ENCODE assay signal across 8 cellular contexts in genomic region chr21:34351786-34352241, GRCh38. TPM values are rescaled to one million over a fixed set of nuclear protein-coding genes. Genes with fewer than 3 reads are reported as not detected.
DNase-seq lines count a peak whose midpoint lies in the region; ATAC-seq and TF ChIP-seq lines count a peak whose summit lies in the region.

No MANE protein-coding gene starts in this region.

- H3K9me3 Mint-ChIP-seq in Calu3 (ENCODE audit: low read depth, unreplicated experiment): no peaks in the 10 kb centered on the region

- CTCF ChIA-PET in Calu3 (lab: Charles Lee) (no interaction called here), mammary epithelial cell (lab: Charles Lee; ENCODE audit: low non-redundant PET) (no interaction called here)

- H3K9ac ChIP-seq in mammary epithelial cell (ENCODE audit: insufficient read depth, low read length): no peak overlapping the region

- no peak overlapping the region for H3K4me2 ChIP-seq in mammary epithelial cell (ENCODE audit: insufficient read depth, low read depth, low read length)

- no peak overlapping the region for H3K4me3 ChIP-seq in mammary epithelial cell (replicated peaks in 1 of 3; ENCODE audit: insufficient read depth in 1 of 3, low read depth in 2 of 3, low read length in 3 of 3)

- ATAC-seq in GM19351 (IDR thresholded peaks at IDR 0.05; ENCODE audit: unreplicated experiment) (peak; percentile 77), HG02571 (IDR thresholded peaks at IDR 0.05; ENCODE audit: unreplicated experiment) (no peak)
- peak; percentile 60 for ATAC-seq in stimulated activated naive CD8-positive, alpha-beta T cell treated with anti-CD3 and anti-CD28 coated beads, Interleukin-15, Interleukin-2, amounts not matched to agents 100 U/mL and 50 U/mL, for 24 hours

- peaks cover 2% of the 10 kb centered on the region for H3K27me3 ChIP-seq in mammary epithelial cell (ENCODE audit: insufficient read depth, low read length)

- in situ Hi-C loops in mammary epithelial cell (cut with MboI; ENCODE audit: low sequenced_read_pairs in 2 of 2): no loop called here

- peaks cover 36% of the 10 kb centered on the region for H3K27me3 Mint-ChIP-seq in Calu3 (ENCODE audit: unreplicated experiment)

- no peaks in the 10 kb centered on the region for H3K36me3 Mint-ChIP-seq in Calu3 (ENCODE audit: insufficient read depth, unreplicated experiment)

- TF ChIP-seq CTCF in Calu3 (IDR thresholded peaks at IDR 0.05; ENCODE audit: unreplicated experiment) (peak; percentile 29), mammary epithelial cell (conservative IDR thresholded peaks at IDR 0.05 in 1 of 2, IDR thresholded peaks at IDR 0.05 in 1 of 2; ENCODE audit: extremely low read depth in 1 of 2, insufficient read depth in 1 of 2, low read depth in 1 of 2, low read length in 2 of 2) (peak; percentile 38 to 55)

- no peaks in the 10 kb centered on the region for H3K4me1 ChIP-seq in mammary epithelial cell (ENCODE audit: insufficient read depth, low read length)

- peak; percentile 39 for DNase-seq in Calu3
- DNase-seq in KG1 (lab: John Stamatoyannopoulos, UW): peak; percentile 4
- DNase-seq in OCI-M2 (lab: John Stamatoyannopoulos, UW; ENCODE audit: unreplicated experiment): peak; percentile 71
- no peak for DNase-seq in mammary epithelial cell
- peak; percentile 52 for DNase-seq in kidney tubule cell (ENCODE audit: low spot score)
- peak; percentile 11 for DNase-seq in stimulated activated naive CD8-positive, alpha-beta T cell treated with anti-CD3 and anti-CD28 coated beads, Interleukin-15, Interleukin-2, amounts not matched to agents 100 U/mL and 50 U/mL, for 24 hours

- no peak overlapping the region for H3K27ac ChIP-seq in mammary epithelial cell (ENCODE audit: insufficient read depth, low read depth, low read length)

- no peak overlapping the region for H3K4me3 Mint-ChIP-seq in Calu3 (ENCODE audit: low read depth, unreplicated experiment)

- H3K36me3 ChIP-seq in mammary epithelial cell (ENCODE audit: insufficient read depth, low read length): no peaks in the 10 kb centered on the region

- dilution Hi-C loops in mammary epithelial cell (cut with HindIII; ENCODE audit: low sequenced_read_pairs): no loop called here

- intact Hi-C loops in Calu3 (cut with micrococcal nuclease; ENCODE audit: unreplicated experiment) (no loop called here), mammary epithelial cell (cut with micrococcal nuclease) (no loop called here)

- H4K20me1 ChIP-seq in mammary epithelial cell (ENCODE audit: insufficient read depth, low read length): no peaks in the 10 kb centered on the region

- no peak overlapping the region for H3K27ac Mint-ChIP-seq in Calu3 (ENCODE audit: unreplicated experiment)

- WGBS in mammary epithelial cell (ENCODE audit: low coverage, missing lambda C conversion rate): 31% methylated on average over 4 of the region's 6 CpGs

- H2AFZ ChIP-seq in mammary epithelial cell (ENCODE audit: low read depth, low read length): no peak overlapping the region

- H3K79me2 ChIP-seq in mammary epithelial cell (ENCODE audit: insufficient read depth, low read length): no peaks in the 10 kb centered on the region

- no peaks in the 10 kb centered on the region for H3K9me3 ChIP-seq in mammary epithelial cell (replicated peaks; ENCODE audit: insufficient read depth, low read length)

- no TSS peak for BruUV-seq in Calu3 (replicated peaks; lab: Mats Ljungman, UMichigan)
- no TSS peak for BruUV-seq in mammary epithelial cell (replicated peaks; lab: Mats Ljungman, UMichigan)

- H3K4me1 Mint-ChIP-seq in Calu3 (ENCODE audit: low read depth, unreplicated experiment): no peaks in the 10 kb centered on the region

RNA-seq across cellular contexts. Expression of gene KCNE2, which starts 12.0 kb away (rescaled TPM):
- total RNA-seq in Calu3 (2022) (not detected in 2 replicates), mammary epithelial cell (under 1 TPM in 1 of 2 donors, not detected in 1; 0.17 TPM)
- not detected for polyA plus RNA-seq in mammary epithelial cell
- not detected for polyA minus RNA-seq in mammary epithelial cell

RNA-seq across cellular contexts. Expression of gene SMIM11, which starts 23.5 kb away (rescaled TPM):
- total RNA-seq in Calu3 (2022): 1.5 and 12.9 TPM in 2 replicates
- total RNA-seq in mammary epithelial cell: 1 to 10 TPM; 2.5 to 5.0 TPM
- polyA plus RNA-seq in mammary epithelial cell: 8.4 TPM
- not detected for polyA minus RNA-seq in mammary epithelial cell
